1 cellular context compared by ENCODE assay signal in the genomic region with DNA sequence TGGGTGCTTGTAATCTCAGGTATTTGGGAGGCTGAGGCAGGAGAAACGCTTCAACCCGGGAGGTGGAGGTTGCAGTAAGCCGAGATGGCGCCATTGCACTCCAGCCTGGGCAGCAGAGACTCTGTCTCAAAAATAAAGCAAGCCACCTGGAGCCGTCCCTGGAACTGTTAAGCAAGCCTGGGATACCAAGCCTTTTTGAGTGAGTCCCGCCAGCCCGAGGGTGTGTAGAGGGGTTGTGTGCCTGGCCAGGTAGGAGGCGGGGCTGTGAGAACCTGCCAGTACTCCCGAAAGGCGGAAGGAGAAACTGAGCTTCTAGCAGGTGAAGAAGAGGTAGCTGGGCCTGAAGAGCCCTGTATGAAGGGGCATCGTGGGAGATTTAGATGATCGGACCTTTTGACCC.
TF ChIP-seq lines count a peak whose summit lies in the region.

No MANE protein-coding gene starts in this region.

TF ChIP-seq in A549, 52 proteins besides CTCF, POLR2A, EP300 and RAD21 (continued from another document):
- TF ChIP-seq, protein P1, sequence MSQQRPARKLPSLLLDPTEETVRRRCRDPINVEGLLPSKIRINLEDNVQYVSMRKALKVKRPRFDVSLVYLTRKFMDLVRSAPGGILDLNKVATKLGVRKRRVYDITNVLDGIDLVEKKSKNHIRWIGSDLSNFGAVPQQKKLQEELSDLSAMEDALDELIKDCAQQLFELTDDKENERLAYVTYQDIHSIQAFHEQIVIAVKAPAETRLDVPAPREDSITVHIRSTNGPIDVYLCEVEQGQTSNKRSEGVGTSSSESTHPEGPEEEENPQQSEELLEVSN (IDR thresholded peaks at IDR 0.05; ENCODE audit: borderline replicate concordance, low read depth), result no peak
- TF ChIP-seq GATA3 (IDR thresholded peaks at IDR 0.05; ENCODE audit: borderline replicate concordance), result no peak
- TF ChIP-seq FOXS1 (CRISPR knock-in tag; IDR thresholded peaks at IDR 0.05), result no peak
- no peak for TF ChIP-seq JUN (IDR thresholded peaks at IDR 0.05)
- no peak for TF ChIP-seq HMGXB4 (CRISPR knock-in tag; IDR thresholded peaks at IDR 0.05; ENCODE audit: borderline replicate concordance)
